Comparison of ENCODE assay signal across 7 cellular contexts in genomic region chr17:78185981-78186688, GRCh38. TPM values are rescaled to one million over a fixed set of nuclear protein-coding genes. Genes with fewer than 3 reads are reported as not detected.
DNase-seq lines count a peak whose midpoint lies in the region; ATAC-seq, FAIRE-seq and TF ChIP-seq lines count a peak whose summit lies in the region.
"Had no signal": no experiment of that assay in that cellular context is flagged by ENCODE, and none has a peak within 500 bp of the region (broad histone marks: within the 10 kb centered on the region; RNA-seq: fewer than 3 reads in every experiment).

No MANE protein-coding gene starts in this region.

- peaks cover 0 to 2% (median 0%) of the 10 kb centered on the region in 8 donors for H3K9me3 Mint-ChIP-seq in CD4-positive, alpha-beta memory T cell

- H2AK5ac ChIP-seq in H1 (ENCODE audit: low read depth, low read length): no peak overlapping the region

- H3K79me2 ChIP-seq in H1 (ENCODE audit: control insufficient read depth in 1 of 2, insufficient read depth in 2 of 2, low read length in 2 of 2) (peaks cover 0 to 42% of the 10 kb centered on the region in 2 experiments; a peak in 3 of 4 replicates), smooth muscle cell (ENCODE audit: low read depth) (peaks cover 9% of the 10 kb centered on the region)

- peaks cover 10 to 11% of the 10 kb centered on the region in 2 experiments for H4K20me1 ChIP-seq in H1 (replicated peaks in 1 of 2; ENCODE audit: control insufficient read depth in 1 of 2, insufficient read depth in 2 of 2, low read length in 2 of 2)
- no peaks in the 10 kb centered on the region for H4K20me1 ChIP-seq in smooth muscle cell (ENCODE audit: low read depth)

- no peak overlapping the region for H3K27ac ChIP-seq in CD4-positive, alpha-beta memory T cell (ENCODE audit: low read depth, low read length)
- H3K27ac ChIP-seq in H1 (ENCODE audit: low read depth, low read length) (no peak overlapping the region), smooth muscle cell (ENCODE audit: low read depth) (no peak overlapping the region)

- H3K4me3 Mint-ChIP-seq in CD4-positive, alpha-beta memory T cell: peak overlapping the region; percentile 35 to 84 (median 66)

- no peaks in the 10 kb centered on the region for H3K36me3 ChIP-seq in CD4-positive, alpha-beta memory T cell (ENCODE audit: insufficient read depth, low read length)
- H3K36me3 ChIP-seq in H1 (ENCODE audit: control insufficient read depth in 2 of 4, insufficient read depth in 4 of 4, low read length in 3 of 4) (peaks cover 17 to 44% (median 32%) of the 10 kb centered on the region in 4 experiments), smooth muscle cell (ENCODE audit: low read depth) (no peaks in the 10 kb centered on the region)

- DNase-seq in CD4-positive, alpha-beta memory T cell: no peak
- peak; percentile 66 for DNase-seq in NCI-H146 (lab: John Stamatoyannopoulos, UW)
- no peak for DNase-seq in H1 (ENCODE audit: low read depth in 1 of 2, low spot score in 2 of 2)
- no peak for DNase-seq in smooth muscle cell (lab: John Stamatoyannopoulos, UW; ENCODE audit: unreplicated experiment)
- no peak for DNase-seq in mucosa of gallbladder (ENCODE audit: low spot score)

- H4K5ac ChIP-seq in H1 (ENCODE audit: insufficient read length, low read depth, low read length): no peak overlapping the region

- no peaks in the 10 kb centered on the region for H3K27me3 Mint-ChIP-seq in CD4-positive, alpha-beta memory T cell

- no peaks in the 10 kb centered on the region for H3K27me3 ChIP-seq in CD4-positive, alpha-beta memory T cell (ENCODE audit: insufficient read depth, low read length)
- H3K27me3 ChIP-seq in H1 (replicated peaks in 1 of 4; ENCODE audit: control insufficient read depth in 3 of 4, extremely low read depth in 1 of 4, insufficient read depth in 3 of 4, low read length in 3 of 4) (no peaks in the 10 kb centered on the region; a peak in 1 of 7 replicates), smooth muscle cell (ENCODE audit: low read depth) (no peaks in the 10 kb centered on the region)

- no peak overlapping the region for H2BK20ac ChIP-seq in H1 (ENCODE audit: low read length)

- ATAC-seq in GM21360 (IDR thresholded peaks at IDR 0.05; ENCODE audit: unreplicated experiment): no peak

- no peak overlapping the region for H2AFZ ChIP-seq in H1 (ENCODE audit: low read length)
- no peak overlapping the region for H2AFZ ChIP-seq in smooth muscle cell (ENCODE audit: low read depth)

- no peak overlapping the region for H2BK5ac ChIP-seq in H1 (ENCODE audit: low read depth, low read length)

- no peak overlapping the region for H4K91ac ChIP-seq in H1 (replicated peaks; ENCODE audit: insufficient read length, low read length)

- H3K18ac ChIP-seq in H1 (ENCODE audit: extremely low read depth, low read length): no peak overlapping the region; the same call in 1 of the 2 replicates

- H3K4me2 ChIP-seq in H1 (ENCODE audit: insufficient read depth in 1 of 2, low read depth in 2 of 2, low read length in 2 of 2) (peak overlapping the region; percentile 80 to 84), smooth muscle cell (peak overlapping the region; percentile 96)

- intact Hi-C loops in CD4-positive, alpha-beta memory T cell (cut with micrococcal nuclease): no loop called here

- H3K23ac ChIP-seq in H1 (ENCODE audit: insufficient read length): no peak overlapping the region

- H3K4me1 Mint-ChIP-seq in CD4-positive, alpha-beta memory T cell: peaks cover 4 to 16% (median 9%) of the 10 kb centered on the region in 4 donors

- peak overlapping the region; percentile 28; the same call in 1 of the 2 replicates for H4K8ac ChIP-seq in H1 (ENCODE audit: extremely low read depth, insufficient read depth, low read length)

- H3K4me1 ChIP-seq in CD4-positive, alpha-beta memory T cell (ENCODE audit: insufficient read depth, low read length): peaks cover 14% of the 10 kb centered on the region
- H3K4me1 ChIP-seq in H1 (replicated peaks in 1 of 4; ENCODE audit: control insufficient read depth in 3 of 4, insufficient read depth in 4 of 4, low read length in 3 of 4) (peaks cover 0 to 13% (median 5%) of the 10 kb centered on the region in 4 experiments; a peak in 6 of 7 replicates), smooth muscle cell (ENCODE audit: low read depth) (peaks cover 16% of the 10 kb centered on the region)

- no peak for FAIRE-seq in H1 (lab: Jason Lieb, UNC)

- no peak for TF ChIP-seq EP300 in H1 (IDR thresholded peaks at IDR 0.05; ENCODE audit: borderline replicate concordance in 1 of 2, low read depth in 2 of 2, low read length in 2 of 2)

- no peak for TF ChIP-seq POLR2A in H1 (IDR thresholded peaks at IDR 0.05; ENCODE audit: control extremely low read depth in 1 of 2, low read depth in 2 of 2, low read length in 2 of 2)

- H3F3A ChIP-seq in smooth muscle cell (ENCODE audit: low read depth): no peaks in the 10 kb centered on the region

- H3K4me3 ChIP-seq in CD4-positive, alpha-beta memory T cell (ENCODE audit: low read length in 2 of 2): no peak overlapping the region
- H3K4me3 ChIP-seq in H1 (ENCODE audit: extremely low read depth in 1 of 4, insufficient read depth in 2 of 4, low read depth in 3 of 4, low read length in 4 of 4): peak overlapping the region; percentile 71 to 85 (median 80)
- peak overlapping the region; percentile 83 for H3K4me3 ChIP-seq in smooth muscle cell

- H3K79me1 ChIP-seq in H1 (ENCODE audit: low read depth, low read length): peaks cover 12% of the 10 kb centered on the region

- H3K9ac ChIP-seq in H1 (replicated peaks in 1 of 4; ENCODE audit: extremely low read depth in 1 of 4, low read depth in 3 of 4, low read length in 3 of 4) (peak overlapping the region in 3 of 4 experiments; percentile 56 to 79 (median 65); a peak in 3 of 7 replicates), smooth muscle cell (ENCODE audit: low read depth) (no peak overlapping the region)

- peak overlapping the region; percentile 29; the same call in 1 of the 2 replicates for H2BK12ac ChIP-seq in H1 (ENCODE audit: low read depth, low read length)

- WGBS in H1 (ENCODE audit: extremely low coverage in 1 of 2, insufficient coverage in 1 of 2, insufficient read length in 1 of 2, insufficient replicate concordance in 2 of 2, low coverage in 1 of 2, low lambda C conversion rate in 2 of 2, missing lambda C conversion rate in 1 of 2), 2 experiments: 60% methylated on average over 10 of the region's 10 CpGs; no CpG with 5 or more reads in 1 of the 2 experiments
- WGBS in smooth muscle cell (ENCODE audit: low lambda C conversion rate): 57% methylated on average over 10 of the region's 10 CpGs

- TF ChIP-seq CTCF in H1 (IDR thresholded peaks at IDR 0.05; ENCODE audit: control extremely low read depth in 1 of 3, insufficient read depth in 1 of 3, low read depth in 1 of 3, low read length in 3 of 3): no peak
- TF ChIP-seq CTCF in smooth muscle cell (IDR thresholded peaks at IDR 0.05; ENCODE audit: borderline replicate concordance, insufficient read depth, poor library complexity, severe bottlenecking): no peak

- H3K14ac ChIP-seq in H1 (ENCODE audit: insufficient read length): no peak overlapping the region

- H3K9me3 ChIP-seq in CD4-positive, alpha-beta memory T cell (ENCODE audit: control insufficient read depth in 1 of 2, low read length in 2 of 2): no peaks in the 10 kb centered on the region
- no peaks in the 10 kb centered on the region for H3K9me3 ChIP-seq in H1 (ENCODE audit: insufficient read depth in 2 of 2, low read depth in 1 of 2, low read length in 1 of 2)
- no peaks in the 10 kb centered on the region for H3K9me3 ChIP-seq in smooth muscle cell (replicated peaks; ENCODE audit: low read depth)

- H2BK15ac ChIP-seq in H1 (ENCODE audit: low read length): no peak overlapping the region

- CTCF ChIA-PET in CD4-positive, alpha-beta memory T cell (lab: Charles Lee; ENCODE audit: partially characterized antibody): interaction anchor here (1.0 to 3.7 kb wide), 5 partner anchors 10 to 167 kb away, joined by 3 to 17 read pairs (median 4); no protein-coding TSS in a partner anchor
- CTCF ChIA-PET in H1 (lab: Charles Lee; ENCODE audit: partially characterized antibody): interaction anchor here (1.0 to 6.9 kb wide), 15 partner anchors 10 to 59 kb away, joined by 3 to 76 read pairs (median 6); partner anchors contain the start of genes BIRC5 and TMC6

- no peaks in the 10 kb centered on the region for H3K36me3 Mint-ChIP-seq in CD4-positive, alpha-beta memory T cell

- no peak overlapping the region for H3K56ac ChIP-seq in H1 (replicated peaks; ENCODE audit: insufficient read length, low read depth, low read length)

- TF ChIP-seq RAD21 in H1 (IDR thresholded peaks at IDR 0.05 in 1 of 2, conservative IDR thresholded peaks at IDR 0.05 in 1 of 2; ENCODE audit: low read depth in 2 of 2, low read length in 2 of 2): no peak

- H3K23me2 ChIP-seq in H1 (ENCODE audit: low read depth, low read length): peaks cover 4% of the 10 kb centered on the region

- H2BK120ac ChIP-seq in H1 (replicated peaks; ENCODE audit: low read depth, low read length): no peak overlapping the region

- POLR2A ChIA-PET in CD4-positive, alpha-beta memory T cell (lab: Charles Lee; ENCODE audit: partially characterized antibody): interaction anchor here (0.7 to 1.5 kb wide), 7 partner anchors 9 to 101 kb away, joined by 3 to 6 read pairs (median 3); no protein-coding TSS in a partner anchor
- POLR2A ChIA-PET in H1 (lab: Charles Lee; ENCODE audit: partially characterized antibody): interaction anchor here (0.5 to 7.3 kb wide), 39 partner anchors 11 to 1216 kb away, joined by 3 to 131 read pairs (median 5); partner anchors contain the start of genes BIRC5, TMC6 and TMC8

- H3K27ac Mint-ChIP-seq in CD4-positive, alpha-beta memory T cell: peak overlapping the region in 5 of 7 donors; percentile 20 to 82 (median 42)

- H3K4ac ChIP-seq in H1 (replicated peaks; ENCODE audit: insufficient read length, low read depth, low read length): no peak overlapping the region

RNA-seq across cellular contexts. Expression of gene TK1, which starts 0.7 kb away (rescaled TPM):
- under 1 TPM in 1 of 2 experiments, not detected in 1; 0.55 TPM for total RNA-seq in CD4-positive, alpha-beta memory T cell
- 1 to 10 TPM in 1 of 2 donors, under 1 TPM in 1; 0.88 to 1.4 TPM for polyA plus RNA-seq in CD4-positive, alpha-beta memory T cell
- total RNA-seq in H1 (2021; fragmentation: NEBNext Ultra II Directional; extraction: Animal tissue kit (Norgen Biotek cat#: 25700)): 66.9 and 76.5 TPM in 2 replicates
- polyA plus RNA-seq in H1 (2011; rRNA removed): 147 and 170 TPM in 2 replicates
- 150 TPM for polyA plus RNA-seq in H1 (2011; cell fraction: cytosol; rRNA removed)
- 168 TPM for polyA plus RNA-seq in H1 (2011; cell fraction: nucleus; rRNA removed)
- 50.8 to 96.9 TPM (median 88.1 TPM) in 4 replicates for polyA plus RNA-seq in H1 (2012, experiment 1 of 2)
- 148 TPM for polyA plus RNA-seq in H1 (2012, experiment 2 of 2)
- 57.7 TPM for polyA plus RNA-seq in H1 (2013, experiment 1 of 2)
- polyA plus RNA-seq in H1 (2013, experiment 2 of 2): 54.1 TPM
- 110 and 113 TPM in 2 replicates for polyA minus RNA-seq in H1 (2011; rRNA and poly(A)+ RNA removed)
- 54.3 TPM for polyA minus RNA-seq in H1 (2011; cell fraction: cytosol; rRNA and poly(A)+ RNA removed)
- polyA minus RNA-seq in H1 (2011; cell fraction: nucleus; rRNA and poly(A)+ RNA removed): 42.3 TPM
- total RNA-seq in smooth muscle cell: 20.0 and 20.9 TPM in 2 replicates
- 53.7 and 72.7 TPM in 2 replicates for polyA plus RNA-seq in smooth muscle cell
- total RNA-seq in mucosa of gallbladder: 4.6 TPM

RNA-seq across cellular contexts. Expression of gene AFMID, which starts 1.0 kb away (rescaled TPM):
- 1 to 10 TPM; 3.6 to 3.8 TPM for total RNA-seq in CD4-positive, alpha-beta memory T cell
- 1 to 10 TPM in 1 of 2 donors, not detected in 1; 2.2 TPM for polyA plus RNA-seq in CD4-positive, alpha-beta memory T cell
- total RNA-seq in H1 (2021; fragmentation: NEBNext Ultra II Directional; extraction: Animal tissue kit (Norgen Biotek cat#: 25700)): 53.0 and 54.8 TPM in 2 replicates
- polyA plus RNA-seq in H1 (2011; rRNA removed) (49.0 and 61.6 TPM in 2 replicates), smooth muscle cell (10.0 and 23.0 TPM in 2 replicates)
- polyA plus RNA-seq in H1 (2011; cell fraction: cytosol; rRNA removed): 63.2 TPM
- polyA plus RNA-seq in H1 (2011; cell fraction: nucleus; rRNA removed): 58.5 TPM
- 47.6 to 75.1 TPM (median 68.4 TPM) in 4 replicates for polyA plus RNA-seq in H1 (2012, experiment 1 of 2)
- 91.1 TPM for polyA plus RNA-seq in H1 (2012, experiment 2 of 2)
- polyA plus RNA-seq in H1 (2013, experiment 1 of 2): 40.1 TPM
- 39.2 TPM for polyA plus RNA-seq in H1 (2013, experiment 2 of 2)
- 55.5 and 83.5 TPM in 2 replicates for polyA minus RNA-seq in H1 (2011; rRNA and poly(A)+ RNA removed)
- 30.7 TPM for polyA minus RNA-seq in H1 (2011; cell fraction: cytosol; rRNA and poly(A)+ RNA removed)
- 42.0 TPM for polyA minus RNA-seq in H1 (2011; cell fraction: nucleus; rRNA and poly(A)+ RNA removed)
- total RNA-seq in smooth muscle cell (63.7 and 64.9 TPM in 2 replicates), mucosa of gallbladder (50.4 TPM)

RNA-seq across cellular contexts. Expression of gene SYNGR2, which starts 17.8 kb away (rescaled TPM):
- total RNA-seq in CD4-positive, alpha-beta memory T cell: 10 to 100 TPM; 60.3 to 61.6 TPM
- polyA plus RNA-seq in CD4-positive, alpha-beta memory T cell: 100 to 1,000 TPM; 144 to 234 TPM
- total RNA-seq in H1 (2021; fragmentation: NEBNext Ultra II Directional; extraction: Animal tissue kit (Norgen Biotek cat#: 25700)): 48.4 and 50.0 TPM in 2 replicates
- 139 and 209 TPM in 2 replicates for polyA plus RNA-seq in H1 (2011; rRNA removed)
- polyA plus RNA-seq in H1 (2011; cell fraction: cytosol; rRNA removed): 92.9 TPM
- polyA plus RNA-seq in H1 (2011; cell fraction: nucleus; rRNA removed): 102 TPM
- polyA plus RNA-seq in H1 (2012, experiment 1 of 2): 32.5 to 57.4 TPM (median 51.2 TPM) in 4 replicates
- 37.5 TPM for polyA plus RNA-seq in H1 (2012, experiment 2 of 2)
- 42.0 TPM for polyA plus RNA-seq in H1 (2013, experiment 1 of 2)
- 51.5 TPM for polyA plus RNA-seq in H1 (2013, experiment 2 of 2)
- 53.5 and 79.1 TPM in 2 replicates for polyA minus RNA-seq in H1 (2011; rRNA and poly(A)+ RNA removed)
- 28.6 TPM for polyA minus RNA-seq in H1 (2011; cell fraction: cytosol; rRNA and poly(A)+ RNA removed)
- 27.7 TPM for polyA minus RNA-seq in H1 (2011; cell fraction: nucleus; rRNA and poly(A)+ RNA removed)
- total RNA-seq in smooth muscle cell: 55.3 and 64.7 TPM in 2 replicates
- polyA plus RNA-seq in smooth muscle cell: 46.1 and 136 TPM in 2 replicates
- total RNA-seq in mucosa of gallbladder: 142 TPM

RNA-seq across cellular contexts. Expression of gene BIRC5, which starts 27.9 kb away (rescaled TPM):
- total RNA-seq in CD4-positive, alpha-beta memory T cell: under 1 TPM in 1 of 2 experiments, not detected in 1; 0.32 TPM
- polyA plus RNA-seq in CD4-positive, alpha-beta memory T cell: under 1 TPM in 1 of 2 donors, not detected in 1; 0.18 TPM
- total RNA-seq in H1 (2021; fragmentation: NEBNext Ultra II Directional; extraction: Animal tissue kit (Norgen Biotek cat#: 25700)): 106 and 108 TPM in 2 replicates
- polyA plus RNA-seq in H1 (2011; rRNA removed) (42.2 and 48.8 TPM in 2 replicates), smooth muscle cell (11.9 and 15.6 TPM in 2 replicates)
- 53.5 TPM for polyA plus RNA-seq in H1 (2011; cell fraction: cytosol; rRNA removed)
- 78.0 TPM for polyA plus RNA-seq in H1 (2011; cell fraction: nucleus; rRNA removed)
- polyA plus RNA-seq in H1 (2012, experiment 1 of 2): 58.7 to 71.7 TPM (median 68.1 TPM) in 4 replicates
- polyA plus RNA-seq in H1 (2012, experiment 2 of 2): 111 TPM
- polyA plus RNA-seq in H1 (2013, experiment 1 of 2): 64.6 TPM
- 66.0 TPM for polyA plus RNA-seq in H1 (2013, experiment 2 of 2)
- polyA minus RNA-seq in H1 (2011; rRNA and poly(A)+ RNA removed): 39.6 and 46.5 TPM in 2 replicates
- polyA minus RNA-seq in H1 (2011; cell fraction: cytosol; rRNA and poly(A)+ RNA removed): 43.1 TPM
- 41.5 TPM for polyA minus RNA-seq in H1 (2011; cell fraction: nucleus; rRNA and poly(A)+ RNA removed)
- total RNA-seq in smooth muscle cell (7.7 and 15.3 TPM in 2 replicates), mucosa of gallbladder (2.7 TPM)

RNA-seq across cellular contexts. Expression of gene C17orf99, which starts 40.0 kb away (rescaled TPM):
- total RNA-seq in CD4-positive, alpha-beta memory T cell: not detected
- not detected for polyA plus RNA-seq in CD4-positive, alpha-beta memory T cell
- not detected in 2 replicates for total RNA-seq in H1 (2021; fragmentation: NEBNext Ultra II Directional; extraction: Animal tissue kit (Norgen Biotek cat#: 25700))
- not detected in 2 replicates for polyA plus RNA-seq in H1 (2011; rRNA removed)
- polyA plus RNA-seq in H1 (2011; cell fraction: cytosol; rRNA removed): not detected
- not detected for polyA plus RNA-seq in H1 (2011; cell fraction: nucleus; rRNA removed)
- not detected in 4 replicates for polyA plus RNA-seq in H1 (2012, experiment 1 of 2)
- polyA plus RNA-seq in H1 (2012, experiment 2 of 2): not detected
- polyA plus RNA-seq in H1 (2013, experiment 1 of 2): not detected
- not detected for polyA plus RNA-seq in H1 (2013, experiment 2 of 2)
- polyA minus RNA-seq in H1 (2011; rRNA and poly(A)+ RNA removed): not detected in 2 replicates
- polyA minus RNA-seq in H1 (2011; cell fraction: cytosol; rRNA and poly(A)+ RNA removed): not detected
- not detected for polyA minus RNA-seq in H1 (2011; cell fraction: nucleus; rRNA and poly(A)+ RNA removed)
- not detected in 2 replicates for total RNA-seq in smooth muscle cell
- 0.29 and 1.7 TPM in 2 replicates for polyA plus RNA-seq in smooth muscle cell
- not detected for total RNA-seq in mucosa of gallbladder
- total RNA-seq: T-helper 1 cell treated with Interleukin-12 subunit alpha and Interleukin-12 subunit beta and Interleukin-4 antibody, amounts not matched to agents 30 ng/mL and 1 ng/mL, for 36 hours had no signal

Comparison
In these comparisons a context has a peak if more than half of its experiments do, and no peak if none do; other contexts are left out.
1. H3K4me3 ChIP-seq: peak in H1 (4 of 4) and smooth muscle cell (single experiment); none in CD4-positive, alpha-beta memory T cell (0 of 2).
2. RNA of gene AFMID, which starts 1.0 kb away (total RNA-seq): 63.7 to 64.9 TPM in smooth muscle cell, 53.0 to 54.8 TPM in H1 and 50.4 TPM in mucosa of gallbladder (single experiment); 3.6 to 3.8 TPM in CD4-positive, alpha-beta memory T cell; every median in the first group is over 10 times any median in the second.